Comparison of ENCODE assay signal across 10 cellular contexts in genomic region chr19:18016209-18016970, GRCh38. TPM values are rescaled to one million over a fixed set of nuclear protein-coding genes. Genes with fewer than 3 reads are reported as not detected.
A peak's percentile ranks its signal among the peaks of the same experiment; 100 is the strongest.
DNase-seq lines count a peak whose midpoint lies in the region; ATAC-seq, FAIRE-seq and TF ChIP-seq lines count a peak whose summit lies in the region.
"Not testable (repeated sequence)": the region's sequence is repeated elsewhere in the genome, so short reads cannot be mapped to it uniquely, and the experiment has no call there.
"Had no signal": no experiment of that assay in that cellular context is flagged by ENCODE, and none has a peak within 500 bp of the region (broad histone marks: within the 10 kb centered on the region; RNA-seq: fewer than 3 reads in every experiment).

No MANE protein-coding gene starts in this region.

- TF ChIP-seq POLR2A in adrenal gland (IDR thresholded peaks at IDR 0.05): not testable (repeated sequence)

- H3K36me3 ChIP-seq in adrenal gland (replicated peaks in 1 of 2) (peaks cover 0 to 13% of the 10 kb centered on the region in 2 donors), tibial artery (peaks cover 35 to 44% (median 42%) of the 10 kb centered on the region in 3 donors)
- H3K36me3 ChIP-seq in kidney (ENCODE audit: control insufficient read depth in 1 of 2, insufficient read depth in 2 of 2, low read length in 2 of 2): not testable (repeated sequence)

- POLR2A ChIA-PET in CD4-positive, alpha-beta T cell (lab: Charles Lee): interaction anchor here (0.9 to 1.9 kb wide), 4 partner anchors 8 to 28 kb away, joined by 3 to 8 read pairs (median 4); partner anchors contain the start of gene ARRDC2
- POLR2A ChIA-PET in naive thymus-derived CD8-positive, alpha-beta T cell (lab: Charles Lee): interaction anchor here (1.0 to 14.4 kb wide), 8 partner anchors 8 to 151 kb away, joined by 3 to 267 read pairs (median 20); partner anchors contain the start of gene ARRDC2

- DNase-seq in CD4-positive, alpha-beta T cell; T-helper 17 cell; adrenal gland; dorsolateral prefrontal cortex; kidney; naive thymus-derived CD8-positive, alpha-beta T cell; stimulated activated effector memory CD8-positive, alpha-beta T cell treated with anti-CD3 and anti-CD28 coated beads, Interleukin-12 subunit alpha, Interleukin-12 subunit beta, amount 100 ng/mL, for 72 hours (ENCODE audit: low spot score in 2 of 2); tibial artery: not testable (repeated sequence)

- ATAC-seq in CD4-positive, alpha-beta T cell (ENCODE audit: poor library complexity); T-helper 17 cell; naive thymus-derived CD8-positive, alpha-beta T cell; stimulated activated effector memory CD8-positive, alpha-beta T cell treated with anti-CD3 and anti-CD28 coated beads, Interleukin-12 subunit alpha, Interleukin-12 subunit beta, amount 100 ng/mL, for 72 hours: not testable (repeated sequence)

- not testable (repeated sequence) for FAIRE-seq in kidney (lab: Jason Lieb, UNC)

- WGBS in adrenal gland, 4 donors: 76 to 91% (median 83%) methylated on average over 11 to 16 of the region's 16 CpGs

- not testable (repeated sequence) for H3K27ac ChIP-seq in CD4-positive, alpha-beta T cell (ENCODE audit: low read depth, low read length)
- H3K27ac ChIP-seq in adrenal gland: peak overlapping the region in 3 of 5 donors; percentile 51 to 83 (median 78)
- peak overlapping the region; percentile 59 to 100 (median 98) for H3K27ac ChIP-seq in dorsolateral prefrontal cortex
- H3K27ac ChIP-seq in kidney (ENCODE audit: low read depth in 2 of 2, low read length in 2 of 2): peak overlapping the region; percentile 75 to 86
- peak overlapping the region; percentile 83 to 94 for H3K27ac ChIP-seq in tibial artery

- H3K4me1 Mint-ChIP-seq in CD4-positive, alpha-beta T cell (ENCODE audit: low read depth): peaks cover 66% of the 10 kb centered on the region
- peaks cover 59% of the 10 kb centered on the region for H3K4me1 Mint-ChIP-seq in T-helper 17 cell
- H3K4me1 Mint-ChIP-seq in naive thymus-derived CD8-positive, alpha-beta T cell: peaks cover 43 to 75% (median 73%) of the 10 kb centered on the region in 4 donors
- peaks cover 68% of the 10 kb centered on the region for H3K4me1 Mint-ChIP-seq in stimulated activated effector memory CD8-positive, alpha-beta T cell treated with anti-CD3 and anti-CD28 coated beads, Interleukin-12 subunit alpha, Interleukin-12 subunit beta, amount 100 ng/mL, for 72 hours

- H3K27me3 Mint-ChIP-seq in CD4-positive, alpha-beta T cell; T-helper 17 cell; naive thymus-derived CD8-positive, alpha-beta T cell: not testable (repeated sequence)

- not testable (repeated sequence) for TF ChIP-seq CTCF in CD4-positive, alpha-beta T cell (IDR thresholded peaks at IDR 0.05); adrenal gland (IDR thresholded peaks at IDR 0.05); dorsolateral prefrontal cortex (IDR thresholded peaks at IDR 0.05 in 54 of 56, conservative IDR thresholded peaks at IDR 0.05 in 2 of 56; ENCODE audit: low read depth in 1 of 56, partially characterized antibody in 56 of 56); kidney (IDR thresholded peaks at IDR 0.05; ENCODE audit: borderline replicate concordance, extremely low read depth, insufficient read depth); tibial artery (IDR thresholded peaks at IDR 0.05)

- H3K27me3 ChIP-seq in CD4-positive, alpha-beta T cell (ENCODE audit: control insufficient read depth, insufficient read depth, low read length); adrenal gland; dorsolateral prefrontal cortex; tibial artery: not testable (repeated sequence)

- intact Hi-C loops in CD4-positive, alpha-beta T cell (cut with DNase I, micrococcal nuclease); adrenal gland (cut with DNase I); dorsolateral prefrontal cortex (cut with DNase I); kidney (cut with DNase I); tibial artery (cut with DNase I; ENCODE audit: low total_unique reads): not testable (repeated sequence)

- CTCF ChIA-PET in CD4-positive, alpha-beta T cell (lab: Charles Lee): interaction anchor here (0.5 to 1.4 kb wide), 3 partner anchors 9 to 71 kb away, joined by 3 to 5 read pairs (median 3); partner anchors contain the start of gene ARRDC2

- H3K4me3 Mint-ChIP-seq in CD4-positive, alpha-beta T cell; stimulated activated effector memory CD8-positive, alpha-beta T cell treated with anti-CD3 and anti-CD28 coated beads, Interleukin-12 subunit alpha, Interleukin-12 subunit beta, amount 100 ng/mL, for 72 hours: not testable (repeated sequence)
- peak overlapping the region; percentile 77 for H3K4me3 Mint-ChIP-seq in T-helper 17 cell
- H3K4me3 Mint-ChIP-seq in naive thymus-derived CD8-positive, alpha-beta T cell: peak overlapping the region in 5 of 10 donors; percentile 7 to 50 (median 29)

- not testable (repeated sequence) for H3K9ac ChIP-seq in kidney (ENCODE audit: low read length in 2 of 2)

- peak overlapping the region; percentile 79 for H3K27ac Mint-ChIP-seq in CD4-positive, alpha-beta T cell
- peak overlapping the region; percentile 97 for H3K27ac Mint-ChIP-seq in T-helper 17 cell
- H3K27ac Mint-ChIP-seq in naive thymus-derived CD8-positive, alpha-beta T cell: peak overlapping the region; percentile 79 to 98 (median 86)
- H3K27ac Mint-ChIP-seq in stimulated activated effector memory CD8-positive, alpha-beta T cell treated with anti-CD3 and anti-CD28 coated beads, Interleukin-12 subunit alpha, Interleukin-12 subunit beta, amount 100 ng/mL, for 72 hours: peak overlapping the region; percentile 56

- peaks cover 43% of the 10 kb centered on the region for H3K36me3 Mint-ChIP-seq in CD4-positive, alpha-beta T cell (ENCODE audit: low read depth)
- H3K36me3 Mint-ChIP-seq in T-helper 17 cell (ENCODE audit: low read depth): not testable (repeated sequence)
- H3K36me3 Mint-ChIP-seq in naive thymus-derived CD8-positive, alpha-beta T cell: peaks cover 5 to 36% (median 23%) of the 10 kb centered on the region in 3 donors
- peaks cover 54% of the 10 kb centered on the region for H3K36me3 Mint-ChIP-seq in stimulated activated effector memory CD8-positive, alpha-beta T cell treated with anti-CD3 and anti-CD28 coated beads, Interleukin-12 subunit alpha, Interleukin-12 subunit beta, amount 100 ng/mL, for 72 hours

- not testable (repeated sequence) for H3K9me3 ChIP-seq in CD4-positive, alpha-beta T cell (ENCODE audit: control insufficient read depth, low read length); T-helper 17 cell (ENCODE audit: control insufficient read depth, low read length, poor library complexity, severe bottlenecking); adrenal gland (replicated peaks in 1 of 3); kidney (ENCODE audit: control insufficient read depth in 1 of 2, low read length in 2 of 2); tibial artery

- H3K4me3 ChIP-seq in adrenal gland; kidney (ENCODE audit: low read length in 2 of 2); tibial artery: not testable (repeated sequence)
- peak overlapping the region in 1 of 59 donors; percentile 5 for H3K4me3 ChIP-seq in dorsolateral prefrontal cortex

- peaks cover 10 to 32% of the 10 kb centered on the region in 2 donors for H3K4me1 ChIP-seq in adrenal gland (replicated peaks in 1 of 2)
- peaks cover 10 to 23% of the 10 kb centered on the region in 2 donors for H3K4me1 ChIP-seq in kidney (ENCODE audit: control insufficient read depth in 1 of 2, insufficient read depth in 1 of 2, low read depth in 1 of 2, low read length in 2 of 2)
- H3K4me1 ChIP-seq in tibial artery: peaks cover 9 to 96% (median 76%) of the 10 kb centered on the region in 4 donors

- H3K9me3 Mint-ChIP-seq in CD4-positive, alpha-beta T cell; naive thymus-derived CD8-positive, alpha-beta T cell; stimulated activated effector memory CD8-positive, alpha-beta T cell treated with anti-CD3 and anti-CD28 coated beads, Interleukin-12 subunit alpha, Interleukin-12 subunit beta, amount 100 ng/mL, for 72 hours: not testable (repeated sequence)

RNA-seq across cellular contexts. Expression of gene ARRDC2, which starts 8.4 kb away (rescaled TPM):
- 100 to 1,000 TPM; 325 to 341 TPM for total RNA-seq in CD4-positive, alpha-beta T cell
- 100 to 1,000 TPM; 165 to 166 TPM for total RNA-seq in T-helper 17 cell
- total RNA-seq in adrenal gland: 10 to 100 TPM in 7 of 8 donors, 1 to 10 TPM in 1; 4.7 to 27.4 (median 17.3) TPM
- 10 to 100 TPM in 2 of 3 donors, 1 to 10 TPM in 1; 2.7 to 54.3 (median 20.8) TPM for polyA plus RNA-seq in adrenal gland
- 100 to 1,000 TPM in 10 of 120 experiments, 10 to 100 TPM in 110; 17.5 to 207 (median 47.3) TPM for total RNA-seq in dorsolateral prefrontal cortex
- total RNA-seq in kidney: 68.4 TPM
- polyA plus RNA-seq in kidney (ENCODE audit: insufficient read depth, low read depth, low replicate concordance): 20.8 TPM
- 100 to 1,000 TPM; 164 to 177 TPM for total RNA-seq in naive thymus-derived CD8-positive, alpha-beta T cell
- polyA plus RNA-seq in naive thymus-derived CD8-positive, alpha-beta T cell: 10 to 100 TPM; 29.5 to 56.4 (median 36.1) TPM

RNA-seq across cellular contexts. Expression of gene KCNN1, which starts 49.5 kb away (rescaled TPM):
- total RNA-seq in CD4-positive, alpha-beta T cell: not detected
- total RNA-seq in T-helper 17 cell (not detected), adrenal gland (under 1 TPM in 7 of 8 donors, not detected in 1; 0.22 to 0.96 (median 0.69) TPM), dorsolateral prefrontal cortex (100 to 1,000 TPM in 5 of 120 experiments, 10 to 100 TPM in 115; 21.3 to 177 (median 74.4) TPM), kidney (0.19 TPM)
- polyA plus RNA-seq in adrenal gland (under 1 TPM in 2 of 3 donors, not detected in 1; 0.16 to 0.47 TPM), kidney (ENCODE audit: insufficient read depth, low read depth, low replicate concordance) (0.37 TPM)
- not detected for total RNA-seq in naive thymus-derived CD8-positive, alpha-beta T cell
- polyA plus RNA-seq in naive thymus-derived CD8-positive, alpha-beta T cell: not detected
- total RNA-seq: GM23248 had no signal
- polyA plus RNA-seq: GM23248, keratinocyte had no signal

Comparison
In these comparisons a context has a peak if more than half of its experiments do, and no peak if none do; other contexts are left out.
1. RNA of gene KCNN1, which starts 49.5 kb away (total RNA-seq): 21.3 to 177 TPM in dorsolateral prefrontal cortex; 0.22 to 0.96 TPM in adrenal gland, 0.19 TPM in kidney (single experiment), not detected in CD4-positive, alpha-beta T cell, not detected in T-helper 17 cell and not detected in naive thymus-derived CD8-positive, alpha-beta T cell; every median in the first group is over 10 times any median in the second.
2. Peak in every context shown above with its lines, with median percentiles within 50 percentile points of each other: H3K27ac Mint-ChIP-seq.